16 cellular contexts compared by ENCODE assay signal in the genomic region with DNA sequence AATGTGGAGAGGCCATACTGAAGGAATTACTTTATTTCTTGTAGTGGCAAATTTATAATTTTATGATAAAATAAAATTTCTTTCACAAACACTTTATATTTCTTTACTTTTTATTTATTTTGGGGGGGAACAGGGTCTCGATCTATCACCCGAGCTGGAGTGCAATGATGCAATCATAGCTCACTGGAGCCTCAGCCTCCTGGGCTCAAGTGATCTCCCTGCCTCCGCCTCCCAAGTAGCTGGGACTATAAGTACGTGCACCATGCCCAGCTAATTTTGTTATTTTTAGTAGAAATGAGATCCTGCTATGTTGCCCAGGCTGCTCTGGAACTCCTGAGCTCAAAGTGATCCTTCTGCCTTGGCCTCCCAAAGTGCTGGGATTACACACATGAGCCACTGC.
"Had no signal": no experiment of that assay in that cellular context is flagged by ENCODE, and none has a peak within 500 bp of the region (broad histone marks: within the 10 kb centered on the region; RNA-seq: fewer than 3 reads in every experiment).

No MANE protein-coding gene starts in this region.

- H3K9me3 Mint-ChIP-seq: activated CD4-positive, alpha-beta T cell treated with anti-CD3 and anti-CD28 coated beads, Interleukin-2, amount 10 ng/mL, durations not matched to agents 7 days and 5 days; activated naive CD8-positive, alpha-beta T cell treated with anti-CD3 and anti-CD28 coated beads, Interleukin-2, amount 50 U/mL, for 24 hours; central memory CD8-positive, alpha-beta T cell; neural crest cell had no signal

- ATAC-seq: activated naive CD8-positive, alpha-beta T cell treated with anti-CD3 and anti-CD28 coated beads, Interleukin-2, amount 50 U/mL, for 24 hours; lower lobe of right lung had no signal

- H3K27me3 Mint-ChIP-seq: activated CD4-positive, alpha-beta T cell treated with anti-CD3 and anti-CD28 coated beads, Interleukin-2, amount 10 ng/mL, durations not matched to agents 7 days and 5 days; activated naive CD8-positive, alpha-beta T cell treated with anti-CD3 and anti-CD28 coated beads, Interleukin-2, amount 50 U/mL, for 24 hours; central memory CD8-positive, alpha-beta T cell had no signal

- H3K4me3 Mint-ChIP-seq: activated CD4-positive, alpha-beta T cell treated with anti-CD3 and anti-CD28 coated beads, Interleukin-2, amount 10 ng/mL, durations not matched to agents 7 days and 5 days; activated naive CD8-positive, alpha-beta T cell treated with anti-CD3 and anti-CD28 coated beads, Interleukin-2, amount 50 U/mL, for 24 hours; central memory CD8-positive, alpha-beta T cell; neural crest cell had no signal

- DNase-seq: activated CD4-positive, alpha-beta T cell treated with anti-CD3 and anti-CD28 coated beads, Interleukin-2, amount 10 ng/mL, durations not matched to agents 7 days and 5 days; activated CD4-positive, CD25-positive, alpha-beta regulatory T cell; activated naive CD4-positive, alpha-beta T cell treated with Interleukin-2 at 50 U/mL for 16 hours; activated naive CD8-positive, alpha-beta T cell treated with anti-CD3 and anti-CD28 coated beads, Interleukin-2, amount 50 U/mL, for 24 hours; anterior cingulate cortex; brain microvascular endothelial cell; erythroblast; foreskin melanocyte; lower lobe of right lung; stimulated activated CD4-positive, alpha-beta T cell treated with anti-CD3 and anti-CD28 coated beads, Interleukin-2, amount 100 ng/mL, for 24 hours; T-helper 1 cell; T-helper 9 cell; testis; upper lobe of left lung had no signal

- H3K27ac Mint-ChIP-seq: activated CD4-positive, alpha-beta T cell treated with anti-CD3 and anti-CD28 coated beads, Interleukin-2, amount 10 ng/mL, durations not matched to agents 7 days and 5 days; activated naive CD8-positive, alpha-beta T cell treated with anti-CD3 and anti-CD28 coated beads, Interleukin-2, amount 50 U/mL, for 24 hours had no signal
